In genomic region chrX:48918644-48919340, GRCh38 we compare ENCODE assay signal across 8 cellular contexts. TPM values are rescaled to one million over a fixed set of nuclear protein-coding genes. Genes with fewer than 3 reads are reported as not detected.
DNase-seq lines count a peak whose midpoint lies in the region; ATAC-seq and TF ChIP-seq lines count a peak whose summit lies in the region.

TSS of gene PIM2 (minus strand) at chrX:48919024. CDS start at chrX:48918834, 190 bp downstream.

- TF ChIP-seq POLR2A in NB4 (IDR thresholded peaks at IDR 0.05; ENCODE audit: extremely low read depth, insufficient read length) (peak; percentile 88), gastroesophageal sphincter (IDR thresholded peaks at IDR 0.05) (peak; percentile 79 to 80)

- DNase-seq in GM03348 (ENCODE audit: low spot score) = peak; percentile 77
- peak; percentile 96 for DNase-seq in NB4 (ENCODE audit: low read depth)
- peak; percentile 87 for DNase-seq in SK-MEL-5 (ENCODE audit: low read depth, low spot score)
- peak; percentile 59 to 90 (median 77) for DNase-seq in activated naive CD4-positive, alpha-beta T cell (lab: John Stamatoyannopoulos, UW)
- DNase-seq in nucleus accumbens (lab: John Stamatoyannopoulos, UW) = peak in 55 of 56 donors; percentile 3 to 90 (median 66)

- no peak for TF ChIP-seq EP300 in gastroesophageal sphincter (IDR thresholded peaks at IDR 0.05)

- no peak for TF ChIP-seq CTCF in NB4 (IDR thresholded peaks at IDR 0.05; ENCODE audit: low read depth, low read length)
- TF ChIP-seq CTCF in gastroesophageal sphincter (IDR thresholded peaks at IDR 0.05) = no peak

- H3K27ac ChIP-seq in gastroesophageal sphincter = peak within 1 kb of the TSS; percentile 79 to 88 (median 86)
- peak within 1 kb of the TSS; percentile 44 for H3K27ac ChIP-seq in temporal lobe (ENCODE audit: low read depth, low read length)

- WGBS in gastroesophageal sphincter (ENCODE audit: low coverage in 1 of 2), 2 donors = 33% methylated on average over 6 of the region's 55 CpGs; no CpG with 5 or more reads in 1 of the 2 donors

- in situ Hi-C loops in SK-MEL-5 (cut with HindIII; ENCODE audit: low pct_unique_long_range_greater_than_20kb, low sequenced_read_pairs) = no loop called here

- H3K27me3 ChIP-seq in gastroesophageal sphincter = no peaks in the 10 kb centered on the region

- peaks cover 0 to 30% (median 7%) of the 10 kb centered on the region in 3 donors for H3K4me1 ChIP-seq in gastroesophageal sphincter

- ATAC-seq in HG02571 (IDR thresholded peaks at IDR 0.05; ENCODE audit: unreplicated experiment) (peak; percentile 63), gastroesophageal sphincter (peak; percentile 91)

- H3K4me3 ChIP-seq in NB4 (ENCODE audit: low read depth, low read length) = peak within 1 kb of the TSS; percentile 86
- peak within 1 kb of the TSS; percentile 64 for H3K4me3 ChIP-seq in gastroesophageal sphincter

- no peaks in the 10 kb centered on the region for H3K9me3 ChIP-seq in gastroesophageal sphincter

- H3K36me3 ChIP-seq in gastroesophageal sphincter = peaks cover 0 to 33% of the 10 kb centered on the region in 2 donors

RNA-seq across cellular contexts. Expression of gene PIM2, which starts in this region (rescaled TPM):
- total RNA-seq in SK-MEL-5 (2014; rRNA removed; shearing (Covaris generic)) = 8.6 and 9.8 TPM in 2 replicates
- polyA plus RNA-seq in SK-MEL-5 (2015; cell fraction: cytosol; rRNA removed) = 11.1 and 11.5 TPM in 2 replicates
- 10.0 and 15.3 TPM in 2 replicates for polyA plus RNA-seq in SK-MEL-5 (2015; cell fraction: nucleus; rRNA removed)
- total RNA-seq in gastroesophageal sphincter (1 to 10 TPM; 4.7 to 7.4 (median 7.0) TPM), temporal lobe (7.1 TPM)

Comparison
In these comparisons a context has a peak if more than half of its experiments do, and no peak if none do; other contexts are left out.
1. Peak in every context shown above with its lines: DNase-seq, ATAC-seq, H3K4me3 ChIP-seq and H3K27ac ChIP-seq.